ENCODE assay signal across 28 cellular contexts in the genomic region with DNA sequence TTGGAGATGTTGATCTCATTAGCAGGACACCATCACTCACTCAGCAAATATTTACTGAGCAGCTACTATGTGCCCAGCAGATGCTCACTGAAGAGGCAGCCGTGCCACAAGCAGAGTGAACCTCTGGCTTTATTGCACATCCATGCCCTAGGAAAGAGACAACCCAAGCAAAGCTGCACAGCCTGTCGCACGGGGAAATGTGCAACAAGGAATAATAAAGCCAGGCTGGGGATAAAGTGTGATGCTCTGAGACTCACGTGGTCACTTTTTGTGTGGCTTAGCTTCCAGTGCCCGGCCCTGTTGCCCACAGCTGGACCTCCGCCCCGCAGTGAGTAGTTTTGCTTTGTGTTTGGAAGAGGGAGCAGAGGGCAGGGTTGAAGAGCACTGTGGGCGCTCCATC.
"Had no signal": no experiment of that assay in that cellular context is flagged by ENCODE, and none has a peak within 500 bp of the region (broad histone marks: within the 10 kb centered on the region; RNA-seq: fewer than 3 reads in every experiment).

No MANE protein-coding gene starts in this region.

- H3K27me3 ChIP-seq: neural progenitor cell, pancreas, right lobe of liver, testis, tibial artery, uterus had no signal

- H3K4me1 ChIP-seq: pancreas, prostate gland, right lobe of liver, sigmoid colon, suprapubic skin, testis, tibial artery, transverse colon, upper lobe of right lung, uterus had no signal

- H3K4me3 Mint-ChIP-seq: naive thymus-derived CD4-positive, alpha-beta T cell; natural killer cell; nephron; neural progenitor cell; stimulated activated memory B cell treated with anti-CD40 and anti-IgM and Interleukin-4, amounts not matched to agents 10 μg/mL and 1 μg/mL and 100 μg/mL, for 72 hours; stimulated activated naive CD8-positive, alpha-beta T cell treated with anti-CD3 and anti-CD28 coated beads, Interleukin-15, amount 100 ng/mL, for 72 hours; type B pancreatic cell had no signal

- ATAC-seq: naive thymus-derived CD4-positive, alpha-beta T cell; natural killer cell; pancreas; right cardiac atrium; right lobe of liver; stimulated activated memory B cell treated with anti-CD40 and anti-IgM and Interleukin-4, amounts not matched to agents 10 μg/mL and 1 μg/mL and 100 μg/mL, for 72 hours; stimulated activated naive CD8-positive, alpha-beta T cell treated with anti-CD3 and anti-CD28 coated beads, Interleukin-15, amount 100 ng/mL, for 72 hours; stimulated activated naive CD8-positive, alpha-beta T cell treated with anti-CD3 and anti-CD28 coated beads, Interleukin-15, Interleukin-2, amounts not matched to agents 100 U/mL and 50 U/mL, for 24 hours; upper lobe of right lung had no signal

- H3K36me3 ChIP-seq: neural progenitor cell, pancreas, prostate gland, right lobe of liver, sigmoid colon, suprapubic skin, tibial artery, transverse colon, upper lobe of right lung, uterus had no signal

- H3K9me3 ChIP-seq: pancreas, prostate gland, right lobe of liver, sigmoid colon, suprapubic skin, testis, tibial artery, transverse colon, upper lobe of right lung, uterus had no signal

- H3K27ac Mint-ChIP-seq: natural killer cell; nephron; stimulated activated memory B cell treated with anti-CD40 and anti-IgM and Interleukin-4, amounts not matched to agents 10 μg/mL and 1 μg/mL and 100 μg/mL, for 72 hours; stimulated activated naive CD8-positive, alpha-beta T cell treated with anti-CD3 and anti-CD28 coated beads, Interleukin-15, amount 100 ng/mL, for 72 hours had no signal

- H3K27me3 Mint-ChIP-seq: stimulated activated memory B cell treated with anti-CD40 and anti-IgM and Interleukin-4, amounts not matched to agents 10 μg/mL and 1 μg/mL and 100 μg/mL, for 72 hours had no signal

- H3K9me3 Mint-ChIP-seq: naive thymus-derived CD4-positive, alpha-beta T cell; natural killer cell; nephron; stimulated activated memory B cell treated with anti-CD40 and anti-IgM and Interleukin-4, amounts not matched to agents 10 μg/mL and 1 μg/mL and 100 μg/mL, for 72 hours; stimulated activated naive CD8-positive, alpha-beta T cell treated with anti-CD3 and anti-CD28 coated beads, Interleukin-15, amount 100 ng/mL, for 72 hours; type B pancreatic cell had no signal

- H3K4me3 ChIP-seq: neural progenitor cell, pancreas, prostate gland, right lobe of liver, sigmoid colon, suprapubic skin, testis, tibial artery, transverse colon, upper lobe of right lung, uterus had no signal

- DNase-seq: naive thymus-derived CD4-positive, alpha-beta T cell; natural killer cell; occipital lobe; pancreas; right cardiac atrium; right lobe of liver; sigmoid colon; small intestine; stimulated activated CD4-positive, alpha-beta T cell treated with anti-CD3 and anti-CD28 coated beads, Interleukin-15, amount 100 ng/mL, for 24 hours; stimulated activated CD4-positive, alpha-beta T cell treated with anti-CD3 and anti-CD28 coated beads, Interleukin-2, amount 100 ng/mL, for 24 hours; stimulated activated CD4-positive, alpha-beta T cell treated with anti-CD3 and anti-CD28 coated beads, Interleukin-2, amount 100 ng/mL, for 48 hours; stimulated activated CD4-positive, alpha-beta T cell treated with anti-CD3 and anti-CD28 coated beads, Interleukin-4, amount 100 ng/mL, for 4 hours; stimulated activated CD8-positive, alpha-beta memory T cell treated with anti-CD3 and anti-CD28 coated beads, Interleukin-4, amount 100 ng/mL, for 48 hours; stimulated activated naive CD4-positive, alpha-beta T cell; stimulated activated naive CD8-positive, alpha-beta T cell treated with anti-CD3 and anti-CD28 coated beads, Interleukin-15, amount 100 ng/mL, for 72 hours; stimulated activated naive CD8-positive, alpha-beta T cell treated with anti-CD3 and anti-CD28 coated beads, Interleukin-15, Interleukin-2, amounts not matched to agents 100 U/mL and 50 U/mL, for 24 hours; substantia nigra; testis; tibial artery; transverse colon; upper lobe of right lung; uterus had no signal

- H3K27ac ChIP-seq: neural progenitor cell, pancreas, prostate gland, right lobe of liver, sigmoid colon, suprapubic skin, testis, tibial artery, transverse colon, upper lobe of right lung, uterus had no signal

- H3K36me3 Mint-ChIP-seq: naive thymus-derived CD4-positive, alpha-beta T cell; natural killer cell; neural progenitor cell; stimulated activated memory B cell treated with anti-CD40 and anti-IgM and Interleukin-4, amounts not matched to agents 10 μg/mL and 1 μg/mL and 100 μg/mL, for 72 hours; type B pancreatic cell had no signal
